In the genomic region with DNA sequence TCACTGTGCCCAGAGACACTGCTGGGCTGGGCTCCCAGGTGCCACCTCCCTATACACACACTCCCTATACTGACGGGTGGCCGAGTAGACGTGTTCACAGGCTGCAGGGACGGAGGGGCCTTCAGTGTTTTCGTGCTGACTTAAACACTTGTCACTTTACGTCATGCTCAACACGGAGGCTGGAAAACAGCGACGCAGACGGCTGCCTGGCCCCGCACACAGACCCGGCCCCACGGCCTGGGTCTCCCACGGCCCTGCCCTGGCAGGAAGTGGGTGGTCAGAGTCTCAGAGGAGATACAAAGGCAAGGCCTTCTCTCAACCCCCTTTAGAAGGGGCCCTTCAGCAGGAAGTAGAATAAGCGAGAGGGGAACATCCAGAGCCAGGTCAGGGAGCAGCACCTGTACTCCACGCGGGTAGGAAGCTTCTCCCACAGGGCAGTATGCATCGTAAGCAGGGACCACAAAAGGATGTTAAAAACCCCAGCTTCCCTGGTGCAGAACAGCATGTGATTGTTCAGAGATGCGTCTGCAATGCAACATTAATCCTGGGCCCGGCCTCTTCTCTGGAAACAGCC, we compare ENCODE assay signal across 21 cellular contexts. TPM values are rescaled to one million over a fixed set of nuclear protein-coding genes. Genes with fewer than 3 reads are reported as not detected.
DNase-seq lines count a peak whose midpoint lies in the region; ATAC-seq, FAIRE-seq and TF ChIP-seq lines count a peak whose summit lies in the region.
"Had no signal": no experiment of that assay in that cellular context is flagged by ENCODE, and none has a peak within 500 bp of the region (broad histone marks: within the 10 kb centered on the region; RNA-seq: fewer than 3 reads in every experiment).

No MANE protein-coding gene starts in this region.

- no peaks in the 10 kb centered on the region for H3K27me3 ChIP-seq in bronchial epithelial cell (ENCODE audit: control insufficient read depth, insufficient read depth, low read length)
- no peaks in the 10 kb centered on the region for H3K27me3 ChIP-seq in neuronal stem cell (ENCODE audit: control insufficient read depth in 3 of 3, insufficient read depth in 3 of 3, low read depth in 1 of 3, low read length in 3 of 3)
- H3K27me3 ChIP-seq: BE2C had no signal

- no peaks in the 10 kb centered on the region for H3K79me1 ChIP-seq in neuronal stem cell (ENCODE audit: low read depth, low read length)

- H3K18ac ChIP-seq in neuronal stem cell (ENCODE audit: low read length), result no peak overlapping the region

- no peak overlapping the region for H3K4me3 ChIP-seq in bronchial epithelial cell (ENCODE audit: low read depth, low read length)
- no peak overlapping the region for H3K4me3 ChIP-seq in neuronal stem cell (ENCODE audit: low read length in 2 of 2)
- H3K4me3 ChIP-seq: PC-9 had no signal

- no peak overlapping the region for H2BK120ac ChIP-seq in neuronal stem cell (ENCODE audit: low read depth, low read length)

- ATAC-seq in activated naive CD8-positive, alpha-beta T cell treated with anti-CD3 and anti-CD28 coated beads, Interleukin-2, amount 10 ng/mL, durations not matched to agents 7 days and 5 days (ENCODE audit: low read depth), result peak; percentile 36
- no peak for ATAC-seq in activated naive CD8-positive, alpha-beta T cell treated with anti-CD3 and anti-CD28 coated beads, Interleukin-2, amount 50 U/mL, for 24 hours
- no peak for ATAC-seq in HG03175 (IDR thresholded peaks at IDR 0.05; ENCODE audit: unreplicated experiment)
- no peak for ATAC-seq in SK-N-SH treated with all-trans-retinoic acid at 6 μM for 48 hours
- ATAC-seq: CD8-positive, alpha-beta T cell had no signal

- no peak overlapping the region for H2BK12ac ChIP-seq in neuronal stem cell (ENCODE audit: low read length)

- peaks cover 4 to 5% of the 10 kb centered on the region in 2 donors for H3K4me1 ChIP-seq in neuronal stem cell (ENCODE audit: control insufficient read depth in 2 of 2, insufficient read depth in 1 of 2, low read depth in 1 of 2, low read length in 2 of 2)
- H3K4me1 ChIP-seq: BE2C had no signal

- H3K4me1 Mint-ChIP-seq in activated naive CD8-positive, alpha-beta T cell treated with anti-CD3 and anti-CD28 coated beads, Interleukin-2, amount 10 ng/mL, durations not matched to agents 7 days and 5 days, result peaks cover 16% of the 10 kb centered on the region
- peaks cover 1% of the 10 kb centered on the region for H3K4me1 Mint-ChIP-seq in activated naive CD8-positive, alpha-beta T cell treated with anti-CD3 and anti-CD28 coated beads, Interleukin-2, amount 50 U/mL, for 24 hours
- no peaks in the 10 kb centered on the region for H3K4me1 Mint-ChIP-seq in type B pancreatic cell (ENCODE audit: unreplicated experiment)

- H2BK5ac ChIP-seq in neuronal stem cell (ENCODE audit: low read length), result peak overlapping the region; percentile 30

- H3K9me3 ChIP-seq in neuronal stem cell (replicated peaks in 1 of 2; ENCODE audit: control insufficient read depth in 2 of 2, insufficient read depth in 1 of 2, low read depth in 1 of 2, low read length in 2 of 2), result no peaks in the 10 kb centered on the region
- H3K9me3 ChIP-seq: BE2C had no signal

- H2BK15ac ChIP-seq in neuronal stem cell (ENCODE audit: low read length), result no peak overlapping the region

- no peak for TF ChIP-seq CTCF in bronchial epithelial cell (IDR thresholded peaks at IDR 0.05; ENCODE audit: insufficient read depth, low read length, severe bottlenecking)
- TF ChIP-seq CTCF in type B pancreatic cell (conservative IDR thresholded peaks at IDR 0.05), result no peak

- H3K9ac ChIP-seq in neuronal stem cell (ENCODE audit: low read depth, low read length, poor library complexity), result no peak overlapping the region

- H3K27ac ChIP-seq in neuronal stem cell (replicated peaks; ENCODE audit: low read length), result no peak overlapping the region
- H3K27ac ChIP-seq: PC-9, RWPE1 had no signal

- H3K36me3 ChIP-seq in bronchial epithelial cell (ENCODE audit: control insufficient read depth, insufficient read depth, low read length) (no peaks in the 10 kb centered on the region), neuronal stem cell (replicated peaks in 1 of 2; ENCODE audit: control insufficient read depth in 2 of 2, insufficient read depth in 2 of 2, low read length in 2 of 2) (peaks cover 2 to 8% of the 10 kb centered on the region in 2 donors)
- H3K36me3 ChIP-seq: BE2C had no signal

- FAIRE-seq in bronchial epithelial cell (lab: Jason Lieb, UNC), result peak; percentile 36
- FAIRE-seq: GM12891, H1 had no signal

- H3K36me3 Mint-ChIP-seq in activated naive CD8-positive, alpha-beta T cell treated with anti-CD3 and anti-CD28 coated beads, Interleukin-2, amount 10 ng/mL, durations not matched to agents 7 days and 5 days, result no peaks in the 10 kb centered on the region
- H3K36me3 Mint-ChIP-seq in activated naive CD8-positive, alpha-beta T cell treated with anti-CD3 and anti-CD28 coated beads, Interleukin-2, amount 50 U/mL, for 24 hours (ENCODE audit: low read depth), result no peaks in the 10 kb centered on the region
- H3K36me3 Mint-ChIP-seq in type B pancreatic cell, result no peaks in the 10 kb centered on the region
- H3K36me3 Mint-ChIP-seq: CD8-positive, alpha-beta T cell had no signal

- H4K91ac ChIP-seq in neuronal stem cell (ENCODE audit: low read depth, low read length, poor library complexity), result no peak overlapping the region

- no peak overlapping the region for H2AFZ ChIP-seq in neuronal stem cell (ENCODE audit: low read length)
- H2AFZ ChIP-seq: PC-9 had no signal

- WGBS in neuronal stem cell (ENCODE audit: extremely low coverage in 2 of 2, insufficient read length in 2 of 2, insufficient replicate concordance in 1 of 2), 2 donors, result no CpG with 5 or more reads among the region's 20 CpGs

- H3K27me3 Mint-ChIP-seq in activated naive CD8-positive, alpha-beta T cell treated with anti-CD3 and anti-CD28 coated beads, Interleukin-2, amount 10 ng/mL, durations not matched to agents 7 days and 5 days, result peaks cover 11% of the 10 kb centered on the region
- H3K27me3 Mint-ChIP-seq in activated naive CD8-positive, alpha-beta T cell treated with anti-CD3 and anti-CD28 coated beads, Interleukin-2, amount 50 U/mL, for 24 hours, result no peaks in the 10 kb centered on the region
- H3K27me3 Mint-ChIP-seq in type B pancreatic cell, result no peaks in the 10 kb centered on the region

- no peaks in the 10 kb centered on the region for H3K9me3 Mint-ChIP-seq in activated naive CD8-positive, alpha-beta T cell treated with anti-CD3 and anti-CD28 coated beads, Interleukin-2, amount 10 ng/mL, durations not matched to agents 7 days and 5 days
- no peaks in the 10 kb centered on the region for H3K9me3 Mint-ChIP-seq in activated naive CD8-positive, alpha-beta T cell treated with anti-CD3 and anti-CD28 coated beads, Interleukin-2, amount 50 U/mL, for 24 hours
- no peaks in the 10 kb centered on the region for H3K9me3 Mint-ChIP-seq in type B pancreatic cell
- H3K9me3 Mint-ChIP-seq: CD8-positive, alpha-beta T cell had no signal

- H3K23ac ChIP-seq in neuronal stem cell (ENCODE audit: low read depth, low read length, poor library complexity), result no peak overlapping the region

- H3K27ac Mint-ChIP-seq in activated naive CD8-positive, alpha-beta T cell treated with anti-CD3 and anti-CD28 coated beads, Interleukin-2, amount 10 ng/mL, durations not matched to agents 7 days and 5 days, result no peak overlapping the region
- no peak overlapping the region for H3K27ac Mint-ChIP-seq in activated naive CD8-positive, alpha-beta T cell treated with anti-CD3 and anti-CD28 coated beads, Interleukin-2, amount 50 U/mL, for 24 hours
- H3K27ac Mint-ChIP-seq in type B pancreatic cell, result no peak overlapping the region
- H3K27ac Mint-ChIP-seq: CD8-positive, alpha-beta T cell had no signal

- H3K14ac ChIP-seq in neuronal stem cell (ENCODE audit: low read length), result no peak overlapping the region

- DNase-seq in activated naive CD8-positive, alpha-beta T cell treated with anti-CD3 and anti-CD28 coated beads, Interleukin-2, amount 10 ng/mL, durations not matched to agents 7 days and 5 days, result no peak
- no peak for DNase-seq in activated naive CD8-positive, alpha-beta T cell treated with anti-CD3 and anti-CD28 coated beads, Interleukin-2, amount 50 U/mL, for 24 hours
- DNase-seq in bronchial epithelial cell (ENCODE audit: low read depth) (no peak), neuronal stem cell (ENCODE audit: low spot score) (no peak), type B pancreatic cell (ENCODE audit: extremely low spot score, unreplicated experiment) (peak; percentile 62), NCI-H1694 treated with DMSO at 0.1 percent for 48 hours (lab: John Stamatoyannopoulos, UW) (no peak)
- DNase-seq: 8988T; BE2C; Calu3; CD8-positive, alpha-beta T cell; KG1; NCI-H1417 treated with DMSO at 0.1 percent for 48 hours; NCI-H1930; NCI-H226; NCI-H524; PC-9 had no signal

- H4K8ac ChIP-seq in neuronal stem cell (ENCODE audit: low read depth, low read length), result no peak overlapping the region

- POLR2A ChIA-PET in activated naive CD8-positive, alpha-beta T cell treated with anti-CD3 and anti-CD28 coated beads, Interleukin-2, amount 10 ng/mL, durations not matched to agents 7 days and 5 days (lab: Charles Lee), result no interaction called here

- H3K4me3 Mint-ChIP-seq in activated naive CD8-positive, alpha-beta T cell treated with anti-CD3 and anti-CD28 coated beads, Interleukin-2, amount 10 ng/mL, durations not matched to agents 7 days and 5 days, result no peak overlapping the region
- H3K4me3 Mint-ChIP-seq in activated naive CD8-positive, alpha-beta T cell treated with anti-CD3 and anti-CD28 coated beads, Interleukin-2, amount 50 U/mL, for 24 hours, result no peak overlapping the region
- H3K4me3 Mint-ChIP-seq in type B pancreatic cell, result no peak overlapping the region
- H3K4me3 Mint-ChIP-seq: CD8-positive, alpha-beta T cell had no signal

- H3K4ac ChIP-seq in neuronal stem cell (ENCODE audit: low read length), result no peak overlapping the region

- no peak overlapping the region for H2AK5ac ChIP-seq in neuronal stem cell (ENCODE audit: low read depth, low read length)

- no peak overlapping the region for H3K4me2 ChIP-seq in neuronal stem cell (ENCODE audit: insufficient read depth, low read length, poor library complexity, severe bottlenecking)
- H3K4me2 ChIP-seq: PC-9 had no signal

RNA-seq across cellular contexts. Expression of gene TBC1D9B, which starts 11.9 kb away (rescaled TPM):
- 10 to 100 TPM; 98.8 to 99.4 TPM for total RNA-seq in activated naive CD8-positive, alpha-beta T cell treated with anti-CD3 and anti-CD28 coated beads, Interleukin-2, amount 10 ng/mL, durations not matched to agents 7 days and 5 days
- 37.6 and 45.2 TPM in 2 replicates for total RNA-seq in bronchial epithelial cell
- 41.1 TPM for polyA plus RNA-seq in neuronal stem cell (2013, experiment 1 of 2)
- 39.6 TPM for polyA plus RNA-seq in neuronal stem cell (2013, experiment 2 of 2)
- 105 and 114 TPM in 2 replicates for total RNA-seq in type B pancreatic cell (ENCODE audit: low replicate concordance)
